9 cellular contexts compared by ENCODE assay signal in genomic region chr10:22554481-22555182, GRCh38.
A peak's percentile ranks its signal among the peaks of the same experiment; 100 is the strongest.
DNase-seq lines count a peak whose midpoint lies in the region; ATAC-seq and TF ChIP-seq lines count a peak whose summit lies in the region.
"Had no signal": no experiment of that assay in that cellular context is flagged by ENCODE, and none has a peak within 500 bp of the region (broad histone marks: within the 10 kb centered on the region; RNA-seq: fewer than 3 reads in every experiment).

No MANE protein-coding gene starts in this region.

- no peak for TF ChIP-seq POLR2A in right lobe of liver (IDR thresholded peaks at IDR 0.05)

- H3K27me3 ChIP-seq in right lobe of liver (no peaks in the 10 kb centered on the region), stomach smooth muscle (ENCODE audit: control insufficient read depth in 1 of 2, insufficient read depth in 2 of 2, low read length in 2 of 2) (no peaks in the 10 kb centered on the region)

- no peak for TF ChIP-seq CTCF in right lobe of liver (IDR thresholded peaks at IDR 0.05)

- H3K9me3 ChIP-seq in right lobe of liver (no peaks in the 10 kb centered on the region), stomach smooth muscle (ENCODE audit: control insufficient read depth in 2 of 2, low read length in 2 of 2) (no peaks in the 10 kb centered on the region)

- intact Hi-C loops in right lobe of liver (cut with DNase I) = no loop called here

- peak; percentile 96 to 98 (median 97) for ATAC-seq in right lobe of liver
- ATAC-seq in HG02610 (IDR thresholded peaks at IDR 0.05; ENCODE audit: unreplicated experiment) = no peak

- DNase-seq in NCI-H1092 (lab: John Stamatoyannopoulos, UW) (peak; percentile 62), right lobe of liver (peak; percentile 66 to 85 (median 80)), NCI-H524 treated with DMSO at 0.1 percent for 48 hours (lab: John Stamatoyannopoulos, UW) (no peak)
- DNase-seq in stimulated activated CD4-positive, alpha-beta T cell treated with anti-CD3 and anti-CD28 coated beads, Interleukin-1b, Interleukin-23, amount 100 ng/mL, for 48 hours = no peak
- no peak for DNase-seq in activated CD4-positive, alpha-beta T cell treated with anti-CD3 and anti-CD28 coated beads, Interleukin-2, amount 50 U/mL, for 4 hours
- DNase-seq: cerebellar nuclear complex had no signal

- H3K9ac ChIP-seq in stomach smooth muscle (ENCODE audit: low read length in 2 of 2) = peak overlapping the region; percentile 60 to 68

- H3K4me1 ChIP-seq in right lobe of liver (peaks cover 0 to 11% (median 0%) of the 10 kb centered on the region in 4 donors), stomach smooth muscle (ENCODE audit: control insufficient read depth, insufficient read depth, low read length) (peaks cover 8% of the 10 kb centered on the region)

- peaks cover 0 to 7% (median 0%) of the 10 kb centered on the region in 4 donors for H3K36me3 ChIP-seq in right lobe of liver
- H3K36me3 ChIP-seq in stomach smooth muscle (ENCODE audit: control insufficient read depth in 2 of 2, insufficient read depth in 2 of 2, low read length in 2 of 2) = peaks cover 3 to 7% of the 10 kb centered on the region in 2 donors

- H3K4me3 ChIP-seq in right lobe of liver (peak overlapping the region; percentile 2 to 41 (median 31)), stomach smooth muscle (ENCODE audit: low read length in 2 of 2) (peak overlapping the region; percentile 66 to 72)

- peak overlapping the region; percentile 91 for H3K27ac ChIP-seq in cingulate gyrus (ENCODE audit: low read depth, low read length)
- H3K27ac ChIP-seq in right lobe of liver = peak overlapping the region in 2 of 3 donors; percentile 72 to 78
- H3K27ac ChIP-seq in stomach smooth muscle (ENCODE audit: low read length) = peak overlapping the region; percentile 85

- 57% methylated on average over 3 of the region's 29 CpGs for WGBS in right lobe of liver (ENCODE audit: insufficient coverage, low coverage, low lambda C conversion rate, missing lambda C conversion rate)

Comparison
In these comparisons a context has a peak if more than half of its experiments do, and no peak if none do; other contexts are left out.
1. DNase-seq: peak in NCI-H1092 (single experiment) and right lobe of liver (3 of 3); none in stimulated activated CD4-positive, alpha-beta T cell treated with anti-CD3 and anti-CD28 coated beads, Interleukin-1b, Interleukin-23, amount 100 ng/mL, for 48 hours (single experiment), activated CD4-positive, alpha-beta T cell treated with anti-CD3 and anti-CD28 coated beads, Interleukin-2, amount 50 U/mL, for 4 hours (0 of 2) and NCI-H524 treated with DMSO at 0.1 percent for 48 hours (single experiment).
2. Peak in every context shown above with its lines, with median percentiles within 50 percentile points of each other: H3K27ac ChIP-seq.